25 cellular contexts compared by ENCODE assay signal in genomic region chr1:5877683-5878530, GRCh38.
"Had no signal": no experiment of that assay in that cellular context is flagged by ENCODE, and none has a peak within 500 bp of the region (broad histone marks: within the 10 kb centered on the region; RNA-seq: fewer than 3 reads in every experiment).

No MANE protein-coding gene starts in this region.

- H3K27me3 ChIP-seq: breast epithelium had no signal

- H3K27ac ChIP-seq: breast epithelium had no signal

- H3K4me3 ChIP-seq: breast epithelium had no signal

- ATAC-seq: activated CD8-positive, alpha-beta memory T cell treated with anti-CD3 and anti-CD28 coated beads, Interleukin-2, amount 10 ng/mL, durations not matched to agents 7 days and 5 days; Right ventricle myocardium inferior; T-cell had no signal

- H3K36me3 ChIP-seq: breast epithelium had no signal

- H3K4me1 ChIP-seq: breast epithelium had no signal

- DNase-seq: activated B cell treated with CpG ODN at 0.5 μM for 24 hours; activated CD4-positive, alpha-beta T cell treated with anti-CD3 and anti-CD28 coated beads for 1 hour; activated CD4-positive, alpha-beta T cell treated with anti-CD3 and anti-CD28 coated beads, Interleukin-2, amount 10 ng/mL, durations not matched to agents 24 days and 14 days; activated CD4-positive, alpha-beta T cell treated with anti-CD3 and anti-CD28 coated beads, Interleukin-2, amount 50 U/mL, for 48 hours; activated CD8-positive, alpha-beta memory T cell treated with anti-CD3 and anti-CD28 coated beads, Interleukin-2, amount 10 ng/mL, durations not matched to agents 7 days and 5 days; activated effector memory CD4-positive, alpha-beta T cell treated with Interleukin-2 at 50 U/mL for 16 hours; activated naive CD4-positive, alpha-beta T cell; activated T-cell treated with anti-CD3 and anti-CD28 coated beads, Interleukin-2, amount 50 U/mL, for 24 hours; aorta; caudate nucleus; KG1; NCI-H1048; NCI-H146; NCI-H187 treated with DMSO at 0.1 percent for 48 hours; NCI-H2171; NCI-H2227 treated with DMSO at 0.1 percent for 48 hours; NCI-H446 treated with DMSO at 0.1 percent for 48 hours; NCI-H526; NCI-H82; NK-92 treated with Interleukin-12 subunit alpha and Interleukin-12 subunit beta, amount 100 ng/mL, for 24 hours; T-cell; T-helper 2 cell; T1000 had no signal
